ENCODE assay signal across 16 cellular contexts in genomic region chr4:24965627-24966026, GRCh38. TPM values are rescaled to one million over a fixed set of nuclear protein-coding genes. Genes with fewer than 3 reads are reported as not detected.
DNase-seq lines count a peak whose midpoint lies in the region; ATAC-seq, FAIRE-seq and TF ChIP-seq lines count a peak whose summit lies in the region.
"Had no signal": no experiment of that assay in that cellular context is flagged by ENCODE, and none has a peak within 500 bp of the region (broad histone marks: within the 10 kb centered on the region; RNA-seq: fewer than 3 reads in every experiment).

No MANE protein-coding gene starts in this region.

- no peaks in the 10 kb centered on the region for H3K27me3 Mint-ChIP-seq in CD4-positive, CD25-positive, alpha-beta regulatory T cell
- H3K27me3 Mint-ChIP-seq: activated CD4-positive, alpha-beta T cell treated with anti-CD3 and anti-CD28 coated beads, Interleukin-2, amount 10 ng/mL, durations not matched to agents 24 days and 14 days had no signal

- H3K4me1 ChIP-seq in A549, result no peaks in the 10 kb centered on the region
- H3K4me1 ChIP-seq in CD4-positive, CD25-positive, alpha-beta regulatory T cell (ENCODE audit: control insufficient read depth, insufficient read depth, low read length, poor library complexity, severe bottlenecking), result no peaks in the 10 kb centered on the region
- H3K4me1 ChIP-seq: psoas muscle had no signal

- TF ChIP-seq RAD21 in A549 (conservative IDR thresholded peaks at IDR 0.05 in 1 of 2, IDR thresholded peaks at IDR 0.05 in 1 of 2), result no peak

- no peak for TF ChIP-seq POLR2A in A549 (IDR thresholded peaks at IDR 0.05; ENCODE audit: low read length)

- peak in 1 of 2 experiments; percentile 36 for DNase-seq in A549 (ENCODE audit: low read depth in 1 of 2, low spot score in 1 of 2)
- peak in 2 of 3 donors; percentile 0 to 15 for DNase-seq in CD4-positive, CD25-positive, alpha-beta regulatory T cell
- peak; percentile 30 for DNase-seq in NAMALWA (ENCODE audit: low spot score)
- DNase-seq in fibroblast of mammary gland (ENCODE audit: low read depth), result peak; percentile 18
- DNase-seq in SKM-1 (lab: John Stamatoyannopoulos, UW; ENCODE audit: unreplicated experiment), result no peak
- no peak for DNase-seq in NK-92 (lab: John Stamatoyannopoulos, UW; ENCODE audit: unreplicated experiment)
- DNase-seq: activated CD4-positive, alpha-beta T cell treated with anti-CD3 and anti-CD28 coated beads, Interleukin-2, amount 10 ng/mL, durations not matched to agents 24 days and 14 days; activated naive CD4-positive, alpha-beta T cell treated with anti-CD3 and anti-CD28 coated beads, Interleukin-2, amount 50 U/mL, for 16 hours; left colon; midbrain; NCI-H1092 treated with DMSO at 0.1 percent for 48 hours; psoas muscle; small intestine; stimulated activated CD8-positive, alpha-beta memory T cell treated with anti-CD3 and anti-CD28 coated beads, Interleukin-4, amount 100 ng/mL, for 48 hours had no signal

- H3K27me3 ChIP-seq in CD4-positive, CD25-positive, alpha-beta regulatory T cell (ENCODE audit: control insufficient read depth, insufficient read depth, low read length), result no peaks in the 10 kb centered on the region

- H3K27ac ChIP-seq in A549, result no peak overlapping the region
- H3K27ac ChIP-seq in CD4-positive, CD25-positive, alpha-beta regulatory T cell (ENCODE audit: insufficient read depth, low read length, poor library complexity, severe bottlenecking), result no peak overlapping the region
- H3K27ac ChIP-seq: psoas muscle had no signal

- no peak overlapping the region for H3K27ac Mint-ChIP-seq in CD4-positive, CD25-positive, alpha-beta regulatory T cell
- H3K27ac Mint-ChIP-seq: activated CD4-positive, alpha-beta T cell treated with anti-CD3 and anti-CD28 coated beads, Interleukin-2, amount 10 ng/mL, durations not matched to agents 24 days and 14 days had no signal

- no peak overlapping the region for H3K4me2 ChIP-seq in A549

- H3K36me3 ChIP-seq in CD4-positive, CD25-positive, alpha-beta regulatory T cell (ENCODE audit: control insufficient read depth, insufficient read depth, low read length), result no peaks in the 10 kb centered on the region

- no peak for ATAC-seq in A549
- no peak for ATAC-seq in CD4-positive, CD25-positive, alpha-beta regulatory T cell (ENCODE audit: low read depth in 2 of 2)
- no peak for ATAC-seq in HG03520 (IDR thresholded peaks at IDR 0.05; ENCODE audit: unreplicated experiment)
- ATAC-seq: left colon, psoas muscle had no signal

- CTCF ChIA-PET in A549 (lab: Yijun Ruan, JAX), result no interaction called here

- H3K9me3 Mint-ChIP-seq in CD4-positive, CD25-positive, alpha-beta regulatory T cell, result peaks cover 0 to 15% (median 5%) of the 10 kb centered on the region in 7 donors

- H3K4me1 Mint-ChIP-seq in CD4-positive, CD25-positive, alpha-beta regulatory T cell, result no peaks in the 10 kb centered on the region
- H3K4me1 Mint-ChIP-seq: activated CD4-positive, alpha-beta T cell treated with anti-CD3 and anti-CD28 coated beads, Interleukin-2, amount 10 ng/mL, durations not matched to agents 24 days and 14 days had no signal

- H3K4me3 ChIP-seq in A549, result no peak overlapping the region
- H3K4me3 ChIP-seq in CD4-positive, CD25-positive, alpha-beta regulatory T cell (ENCODE audit: low read depth, low read length), result no peak overlapping the region
- H3K4me3 ChIP-seq in fibroblast of mammary gland (ENCODE audit: control insufficient read depth, low read depth, low read length), result no peak overlapping the region
- H3K4me3 ChIP-seq: psoas muscle had no signal

- H3K9me3 ChIP-seq in A549, result peaks cover 8% of the 10 kb centered on the region; the same call in 2 of the 3 replicates
- peaks cover 8 to 14% of the 10 kb centered on the region in 2 experiments for H3K9me3 ChIP-seq in CD4-positive, CD25-positive, alpha-beta regulatory T cell (ENCODE audit: control insufficient read depth in 2 of 2, low read length in 2 of 2)

- H3K36me3 Mint-ChIP-seq in CD4-positive, CD25-positive, alpha-beta regulatory T cell, result no peaks in the 10 kb centered on the region

- no peak for TF ChIP-seq EP300 in A549 (IDR thresholded peaks at IDR 0.05)

- TF ChIP-seq CTCF in A549 (IDR thresholded peaks at IDR 0.05) (no peak), fibroblast of mammary gland (conservative IDR thresholded peaks at IDR 0.05; ENCODE audit: control insufficient read depth, insufficient read depth, low read depth, low read length) (no peak)

- no peak overlapping the region for H3K4me3 Mint-ChIP-seq in CD4-positive, CD25-positive, alpha-beta regulatory T cell
- H3K4me3 Mint-ChIP-seq: activated CD4-positive, alpha-beta T cell treated with anti-CD3 and anti-CD28 coated beads, Interleukin-2, amount 10 ng/mL, durations not matched to agents 24 days and 14 days had no signal

- 93% methylated on average over 8 of the region's 9 CpGs for WGBS in A549 (ENCODE audit: missing lambda C conversion rate)

- POLR2A ChIA-PET in A549 (lab: Yijun Ruan, JAX), result no interaction called here

- no peak for FAIRE-seq in A549 (lab: Jason Lieb, UNC)
- FAIRE-seq: GM18507, small intestine had no signal

TF ChIP-seq in A549, 52 proteins besides CTCF, POLR2A, EP300 and RAD21:
- no peak for TF ChIP-seq HOXB5 (CRISPR knock-in tag; IDR thresholded peaks at IDR 0.05)
- no peak for TF ChIP-seq EHF (CRISPR knock-in tag; IDR thresholded peaks at IDR 0.05)
- peak; percentile 48 for TF ChIP-seq NFE2L2 (conservative IDR thresholded peaks at IDR 0.05; ENCODE audit: low read length)
- TF ChIP-seq HES2 (IDR thresholded peaks at IDR 0.05), result no peak
- TF ChIP-seq MAFK (IDR thresholded peaks at IDR 0.05; ENCODE audit: partially characterized antibody), result peak; percentile 52
- TF ChIP-seq RFX5 (IDR thresholded peaks at IDR 0.05), result no peak

RNA-seq across cellular contexts. Expression of gene CCDC149, which starts 52.8 kb away (rescaled TPM):
- polyA plus RNA-seq in A549 (2011; rRNA removed), result 2.8 and 3.2 TPM in 2 replicates
- polyA plus RNA-seq in A549 (2012; cell fraction: cytosol; rRNA removed), result 0.91 and 1.2 TPM in 2 replicates
- polyA plus RNA-seq in A549 (2012; cell fraction: nucleus; rRNA removed), result 0.53 and 0.67 TPM in 2 replicates
- polyA plus RNA-seq in A549 (2017; fragmentation: RNase III; extraction: RNeasy Plus Mini Kit Qiagen cat#74134 plus additional on column Dnase treatment), result 1.4 to 1.6 TPM (median 1.6 TPM) in 3 replicates
- 1.3 and 2.8 TPM in 2 replicates for polyA minus RNA-seq in A549 (2011; rRNA and poly(A)+ RNA removed)
- not detected for total RNA-seq in CD4-positive, CD25-positive, alpha-beta regulatory T cell
- not detected for polyA plus RNA-seq in CD4-positive, CD25-positive, alpha-beta regulatory T cell
- total RNA-seq: activated CD4-positive, alpha-beta T cell treated with anti-CD3 and anti-CD28 coated beads, Interleukin-2, amount 10 ng/mL, durations not matched to agents 24 days and 14 days had no signal

Comparison
In these comparisons a context has a peak if more than half of its experiments do, and no peak if none do; other contexts are left out.
1. DNase-seq: peak in CD4-positive, CD25-positive, alpha-beta regulatory T cell (2 of 3), NAMALWA (single experiment) and fibroblast of mammary gland (single experiment); none in SKM-1 (single experiment) and NK-92 (single experiment).